8 cellular contexts compared by ENCODE assay signal in the genomic region with DNA sequence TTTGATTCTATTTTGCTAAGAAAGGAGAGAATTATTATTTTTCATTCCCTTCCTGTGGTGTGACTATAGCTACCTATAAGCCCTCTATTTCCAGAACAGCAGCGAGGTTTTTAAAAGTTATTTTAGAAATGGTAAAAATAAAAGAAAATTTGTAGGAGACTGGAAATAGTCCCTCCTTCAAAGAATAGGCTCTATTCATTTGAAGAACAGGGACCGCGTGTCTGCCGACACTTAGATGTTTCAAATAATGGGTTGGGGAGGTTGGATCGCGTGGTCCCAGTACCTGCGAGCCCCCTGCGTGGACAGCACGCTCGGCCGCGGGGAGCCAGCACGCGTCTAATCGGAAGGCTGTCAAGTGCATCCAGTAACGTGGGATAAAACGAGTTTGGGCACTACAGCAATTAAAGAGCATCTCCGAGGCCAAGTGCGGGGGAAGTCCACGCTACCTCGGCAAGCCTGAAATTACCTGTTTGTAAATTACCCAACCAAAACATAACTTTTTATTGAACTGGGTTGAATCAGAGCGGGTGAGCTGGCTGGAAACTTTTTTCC. TPM values are rescaled to one million over a fixed set of nuclear protein-coding genes. Genes with fewer than 3 reads are reported as not detected.
A peak's percentile ranks its signal among the peaks of the same experiment; 100 is the strongest.
DNase-seq lines count a peak whose midpoint lies in the region; ATAC-seq and TF ChIP-seq lines count a peak whose summit lies in the region.

No MANE protein-coding gene starts in this region.

- H3K9me3 ChIP-seq in CD8-positive, alpha-beta T cell (ENCODE audit: low read length): no peaks in the 10 kb centered on the region

- POLR2A ChIA-PET in CD8-positive, alpha-beta T cell (lab: Charles Lee): interaction anchor here (0.6 kb wide), 1 partner anchor 20 kb away, joined by 3 read pairs; no protein-coding TSS in a partner anchor

- H3K27me3 ChIP-seq in CD8-positive, alpha-beta T cell (ENCODE audit: insufficient read depth, low read length): peaks cover 4% of the 10 kb centered on the region

- no peak overlapping the region for H3K27ac ChIP-seq in CD8-positive, alpha-beta T cell (ENCODE audit: low read depth, low read length)
- peak overlapping the region; percentile 89 for H3K27ac ChIP-seq in substantia nigra (ENCODE audit: low read depth, low read length, poor library complexity, severe bottlenecking)

- peaks cover 9% of the 10 kb centered on the region for H3K4me1 Mint-ChIP-seq in CD8-positive, alpha-beta T cell (ENCODE audit: low read depth)
- H3K4me1 Mint-ChIP-seq in activated T-helper 1 cell treated with anti-CD3 and anti-CD28 coated beads, Interleukin-12 subunit alpha, Interleukin-12 subunit beta, Interleukin-2, Interleukin-4 antibody, amounts not matched to agents 30 ng/mL and 10 ng/mL and 1 ng/mL, durations not matched to agents 14 hours and 24 hours and 36 hours (ENCODE audit: low read depth): no peaks in the 10 kb centered on the region

- H3K4me3 ChIP-seq in CD8-positive, alpha-beta T cell (ENCODE audit: low read depth, low read length): no peak overlapping the region

- TF ChIP-seq CTCF in CD8-positive, alpha-beta T cell (IDR thresholded peaks at IDR 0.05): no peak

- peaks cover 37% of the 10 kb centered on the region for H3K27me3 Mint-ChIP-seq in CD8-positive, alpha-beta T cell (ENCODE audit: low read depth)
- peaks cover 36% of the 10 kb centered on the region for H3K27me3 Mint-ChIP-seq in activated T-helper 1 cell treated with anti-CD3 and anti-CD28 coated beads, Interleukin-12 subunit alpha, Interleukin-12 subunit beta, Interleukin-2, Interleukin-4 antibody, amounts not matched to agents 30 ng/mL and 10 ng/mL and 1 ng/mL, durations not matched to agents 14 hours and 24 hours and 36 hours (ENCODE audit: insufficient read depth)

- H3K36me3 Mint-ChIP-seq in CD8-positive, alpha-beta T cell: no peaks in the 10 kb centered on the region
- no peaks in the 10 kb centered on the region for H3K36me3 Mint-ChIP-seq in activated T-helper 1 cell treated with anti-CD3 and anti-CD28 coated beads, Interleukin-12 subunit alpha, Interleukin-12 subunit beta, Interleukin-2, Interleukin-4 antibody, amounts not matched to agents 30 ng/mL and 10 ng/mL and 1 ng/mL, durations not matched to agents 14 hours and 24 hours and 36 hours (ENCODE audit: low read depth)

- intact Hi-C loops in CD8-positive, alpha-beta T cell (cut with DNase I, micrococcal nuclease): no loop called here
- intact Hi-C loops in activated T-helper 1 cell treated with anti-CD3 and anti-CD28 coated beads, Interleukin-12 subunit alpha, Interleukin-12 subunit beta, Interleukin-2, Interleukin-4 antibody, amounts not matched to agents 30 ng/mL and 10 ng/mL and 1 ng/mL, durations not matched to agents 14 hours and 24 hours and 36 hours (cut with micrococcal nuclease): no loop called here

- H3K27ac Mint-ChIP-seq in CD8-positive, alpha-beta T cell: no peak overlapping the region
- no peak overlapping the region for H3K27ac Mint-ChIP-seq in activated T-helper 1 cell treated with anti-CD3 and anti-CD28 coated beads, Interleukin-12 subunit alpha, Interleukin-12 subunit beta, Interleukin-2, Interleukin-4 antibody, amounts not matched to agents 30 ng/mL and 10 ng/mL and 1 ng/mL, durations not matched to agents 14 hours and 24 hours and 36 hours

- DNase-seq in CD8-positive, alpha-beta T cell: no peak
- DNase-seq in amniotic epithelial cell (ENCODE audit: low read depth): peak; percentile 18
- DNase-seq in iris pigment epithelial cell (ENCODE audit: low read depth): peak; percentile 32
- DNase-seq in substantia nigra (lab: John Stamatoyannopoulos, UW): peak in 26 of 49 donors; percentile 6 to 59 (median 27)
- no peak for DNase-seq in CD1c-positive myeloid dendritic cell (ENCODE audit: extremely low spot score)
- DNase-seq in activated CD4-positive, alpha-beta T cell treated with anti-CD3 and anti-CD28 coated beads for 4 hours: no peak
- DNase-seq in activated T-helper 1 cell treated with anti-CD3 and anti-CD28 coated beads, Interleukin-12 subunit alpha, Interleukin-12 subunit beta, Interleukin-2, Interleukin-4 antibody, amounts not matched to agents 30 ng/mL and 10 ng/mL and 1 ng/mL, durations not matched to agents 14 hours and 24 hours and 36 hours (ENCODE audit: low spot score): no peak

- CTCF ChIA-PET in CD8-positive, alpha-beta T cell (lab: Charles Lee): no interaction called here

- no peak for ATAC-seq in CD8-positive, alpha-beta T cell
- peak; percentile 14 for ATAC-seq in HG02759 (IDR thresholded peaks at IDR 0.05; ENCODE audit: unreplicated experiment)

- H3K36me3 ChIP-seq in CD8-positive, alpha-beta T cell (ENCODE audit: insufficient read depth, low read length): no peaks in the 10 kb centered on the region

- H3K4me3 Mint-ChIP-seq in CD8-positive, alpha-beta T cell: peak overlapping the region; percentile 54
- no peak overlapping the region for H3K4me3 Mint-ChIP-seq in activated T-helper 1 cell treated with anti-CD3 and anti-CD28 coated beads, Interleukin-12 subunit alpha, Interleukin-12 subunit beta, Interleukin-2, Interleukin-4 antibody, amounts not matched to agents 30 ng/mL and 10 ng/mL and 1 ng/mL, durations not matched to agents 14 hours and 24 hours and 36 hours

- H3K9me3 Mint-ChIP-seq in CD8-positive, alpha-beta T cell: no peaks in the 10 kb centered on the region
- H3K9me3 Mint-ChIP-seq in activated T-helper 1 cell treated with anti-CD3 and anti-CD28 coated beads, Interleukin-12 subunit alpha, Interleukin-12 subunit beta, Interleukin-2, Interleukin-4 antibody, amounts not matched to agents 30 ng/mL and 10 ng/mL and 1 ng/mL, durations not matched to agents 14 hours and 24 hours and 36 hours: no peaks in the 10 kb centered on the region

- no peaks in the 10 kb centered on the region for H3K4me1 ChIP-seq in CD8-positive, alpha-beta T cell (ENCODE audit: insufficient read depth, low read length)

RNA-seq across cellular contexts. Expression of gene CACNA2D1, which starts 1.0 kb away (rescaled TPM):
- total RNA-seq in CD8-positive, alpha-beta T cell: not detected
- total RNA-seq in activated T-helper 1 cell treated with anti-CD3 and anti-CD28 coated beads, Interleukin-12 subunit alpha, Interleukin-12 subunit beta, Interleukin-2, Interleukin-4 antibody, amounts not matched to agents 30 ng/mL and 10 ng/mL and 1 ng/mL, durations not matched to agents 14 hours and 24 hours and 36 hours: not detected in 2 replicates

Comparison
In these comparisons a context has a peak if more than half of its experiments do, and no peak if none do; other contexts are left out.
1. DNase-seq: peak in amniotic epithelial cell (single experiment), iris pigment epithelial cell (single experiment) and substantia nigra (26 of 49); none in CD8-positive, alpha-beta T cell (0 of 7), CD1c-positive myeloid dendritic cell (single experiment), activated CD4-positive, alpha-beta T cell treated with anti-CD3 and anti-CD28 coated beads for 4 hours (0 of 2) and activated T-helper 1 cell treated with anti-CD3 and anti-CD28 coated beads, Interleukin-12 subunit alpha, Interleukin-12 subunit beta, Interleukin-2, Interleukin-4 antibody, amounts not matched to agents 30 ng/mL and 10 ng/mL and 1 ng/mL, durations not matched to agents 14 hours and 24 hours and 36 hours (single experiment).